In genomic region chr22:38454361-38455062, GRCh38 we compare ENCODE assay signal across 10 cellular contexts. TPM values are rescaled to one million over a fixed set of nuclear protein-coding genes. Genes with fewer than 3 reads are reported as not detected.
DNase-seq lines count a peak whose midpoint lies in the region; ATAC-seq and TF ChIP-seq lines count a peak whose summit lies in the region.
"Had no signal": no experiment of that assay in that cellular context is flagged by ENCODE, and none has a peak within 500 bp of the region (broad histone marks: within the 10 kb centered on the region; RNA-seq: fewer than 3 reads in every experiment).

No MANE protein-coding gene starts in this region.

- H3K4me3 ChIP-seq in WERI-Rb-1 (ENCODE audit: low read depth, low read length) (peak overlapping the region; percentile 41), left ventricle myocardium inferior (peak overlapping the region; percentile 70), skeletal muscle satellite cell (ENCODE audit: low read length) (no peak overlapping the region)

- TF ChIP-seq CTCF in GM13976 (IDR thresholded peaks at IDR 0.05; ENCODE audit: borderline replicate concordance, control extremely low read depth, extremely low read depth, insufficient read depth, missing control alignments): no peak
- TF ChIP-seq CTCF in WERI-Rb-1 (IDR thresholded peaks at IDR 0.05; ENCODE audit: low read depth, low read length): no peak
- TF ChIP-seq CTCF in left ventricle myocardium inferior (IDR thresholded peaks at IDR 0.05; ENCODE audit: borderline replicate concordance): no peak
- no peak for TF ChIP-seq CTCF in foreskin keratinocyte (conservative IDR thresholded peaks at IDR 0.05)

- intact Hi-C loops in left ventricle myocardium inferior (cut with micrococcal nuclease): no loop called here

- H3K9me3 ChIP-seq in WERI-Rb-1 (ENCODE audit: severe bottlenecking) (no peaks in the 10 kb centered on the region), left ventricle myocardium inferior (replicated peaks) (no peaks in the 10 kb centered on the region), skeletal muscle satellite cell (replicated peaks; ENCODE audit: low read length) (no peaks in the 10 kb centered on the region)

- H3K9ac ChIP-seq in skeletal muscle satellite cell (ENCODE audit: low read depth, low read length): no peak overlapping the region

- H3K4me2 ChIP-seq in skeletal muscle satellite cell (ENCODE audit: low read length): peak overlapping the region; percentile 44

- in situ Hi-C loops in GM13976 (cut with MboI; ENCODE audit: low sequenced_read_pairs, unreplicated experiment): no loop called here

- H3K4me1 ChIP-seq in left ventricle myocardium inferior: peaks cover 73% of the 10 kb centered on the region
- H3K4me1 ChIP-seq in skeletal muscle satellite cell (ENCODE audit: control insufficient read depth, insufficient read depth, low read length): no peaks in the 10 kb centered on the region
- peaks cover 7% of the 10 kb centered on the region for H3K4me1 ChIP-seq in foreskin keratinocyte

- DNase-seq in GM13976 (ENCODE audit: low spot score): peak; percentile 70
- DNase-seq in WERI-Rb-1: no peak
- DNase-seq in left ventricle myocardium inferior: no peak
- DNase-seq in foreskin keratinocyte: no peak
- DNase-seq in SKM-1 treated with dmso at 0.1 percent for 144 hours (lab: John Stamatoyannopoulos, UW; ENCODE audit: unreplicated experiment): no peak
- DNase-seq in epidermal melanocyte (ENCODE audit: insufficient read length, low spot score): no peak
- DNase-seq: activated CD4-positive, CD25-positive, alpha-beta regulatory T cell treated with anti-CD3 and anti-CD28 coated beads, Interleukin-2, amount 50 U/mL, for 72 hours; left cardiac atrium had no signal

- ATAC-seq in foreskin keratinocyte (no peak), GM19463 (IDR thresholded peaks at IDR 0.05; ENCODE audit: unreplicated experiment) (no peak)

- H3K27me3 ChIP-seq in WERI-Rb-1 (ENCODE audit: insufficient read depth, low read depth, severe bottlenecking) (no peaks in the 10 kb centered on the region), left ventricle myocardium inferior (ENCODE audit: low read depth) (peaks cover 92% of the 10 kb centered on the region), skeletal muscle satellite cell (ENCODE audit: control insufficient read depth, insufficient read depth, low read length) (peaks cover 88% of the 10 kb centered on the region), foreskin keratinocyte (peaks cover 93% of the 10 kb centered on the region)

- H3K27ac ChIP-seq in WERI-Rb-1 (peak overlapping the region; percentile 47), left ventricle myocardium inferior (replicated peaks) (peak overlapping the region; percentile 94), foreskin keratinocyte (no peak overlapping the region)

- no peaks in the 10 kb centered on the region; the same call in 1 of the 2 replicates for H3K36me3 ChIP-seq in WERI-Rb-1
- no peaks in the 10 kb centered on the region for H3K36me3 ChIP-seq in left ventricle myocardium inferior
- H3K36me3 ChIP-seq in skeletal muscle satellite cell (ENCODE audit: insufficient read depth, low read length): no peaks in the 10 kb centered on the region

RNA-seq across cellular contexts. Expression of gene KCNJ4, which starts 0.5 kb away (rescaled TPM):
- total RNA-seq in left ventricle myocardium inferior (45.7 TPM), foreskin keratinocyte (0.07 TPM in 1 of 2 replicates, not detected in the other)
- not detected in 2 replicates for total RNA-seq in skeletal muscle satellite cell (2012; rRNA removed)
- 0.02 TPM in 1 of 2 replicates, not detected in the other for polyA plus RNA-seq in foreskin keratinocyte

RNA-seq across cellular contexts. Expression of gene KDELR3, which starts 13.4 kb away (rescaled TPM):
- total RNA-seq in left ventricle myocardium inferior (6.0 TPM), foreskin keratinocyte (6.7 and 15.4 TPM in 2 replicates)
- 102 and 137 TPM in 2 replicates for total RNA-seq in skeletal muscle satellite cell (2012; rRNA removed)
- polyA plus RNA-seq in foreskin keratinocyte: 7.5 and 14.5 TPM in 2 replicates

RNA-seq across cellular contexts. Expression of gene DDX17, which starts 51.6 kb away (rescaled TPM):
- 228 TPM for total RNA-seq in left ventricle myocardium inferior
- total RNA-seq in skeletal muscle satellite cell (2012; rRNA removed): 213 and 252 TPM in 2 replicates
- total RNA-seq in foreskin keratinocyte: 169 and 187 TPM in 2 replicates
- 43.7 and 51.8 TPM in 2 replicates for polyA plus RNA-seq in foreskin keratinocyte

Comparison
In these comparisons a context has a peak if more than half of its experiments do, and no peak if none do; other contexts are left out.
1. RNA of gene KCNJ4, which starts 0.5 kb away (total RNA-seq): 45.7 TPM in left ventricle myocardium inferior (single experiment); 0.07 TPM in foreskin keratinocyte; every median in the first group is over 10 times any median in the second.